11 cellular contexts compared by ENCODE assay signal in the genomic region with DNA sequence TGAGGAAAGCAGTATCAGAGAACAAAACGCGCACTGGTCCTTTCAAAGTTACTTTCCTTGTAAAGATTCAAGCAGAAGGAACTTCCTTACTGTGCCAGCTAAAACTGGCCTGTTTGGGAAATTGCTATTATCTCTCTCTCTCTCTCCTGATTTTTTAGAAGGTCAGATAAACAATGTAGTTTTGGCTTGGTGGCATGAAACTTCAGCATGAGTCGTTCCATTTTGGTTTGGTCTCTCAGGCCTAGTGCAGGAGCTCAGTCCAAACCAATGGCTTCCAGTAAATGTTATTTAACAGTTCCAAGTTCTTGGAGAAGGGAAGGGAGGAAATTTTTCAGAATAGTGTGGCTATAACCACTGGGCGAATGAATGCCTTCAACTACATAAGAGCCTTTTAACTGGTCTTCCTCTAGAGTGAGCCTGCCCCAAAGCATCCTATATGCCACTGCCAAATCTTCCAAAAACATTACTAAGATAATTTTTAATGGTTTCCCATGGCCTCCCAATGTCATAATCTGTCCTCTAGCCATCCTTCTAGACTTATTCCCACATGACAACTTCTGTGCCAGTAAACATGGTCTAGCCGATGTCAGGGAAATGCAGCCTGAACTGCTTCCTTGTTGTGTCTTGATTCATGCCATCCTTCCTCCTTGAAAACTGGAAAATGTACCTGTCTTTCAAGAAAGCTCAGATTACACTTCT. TPM values are rescaled to one million over a fixed set of nuclear protein-coding genes. Genes with fewer than 3 reads are reported as not detected.
DNase-seq lines count a peak whose midpoint lies in the region; ATAC-seq and TF ChIP-seq lines count a peak whose summit lies in the region.
"Had no signal": no experiment of that assay in that cellular context is flagged by ENCODE, and none has a peak within 500 bp of the region (broad histone marks: within the 10 kb centered on the region; RNA-seq: fewer than 3 reads in every experiment).

No MANE protein-coding gene starts in this region.

- peak overlapping the region; percentile 59 for H2AFZ ChIP-seq in smooth muscle cell (ENCODE audit: low read depth)

- H3K79me2 ChIP-seq in smooth muscle cell (ENCODE audit: low read depth) = no peaks in the 10 kb centered on the region

- H3K36me3 ChIP-seq in heart right ventricle (no peaks in the 10 kb centered on the region), smooth muscle cell (ENCODE audit: low read depth) (no peaks in the 10 kb centered on the region)

- DNase-seq in ELR (ENCODE audit: low read depth) (peak; percentile 63), heart right ventricle (no peak), smooth muscle cell (lab: John Stamatoyannopoulos, UW; ENCODE audit: unreplicated experiment) (no peak), hypothalamus (lab: John Stamatoyannopoulos, UW) (no peak), pons (ENCODE audit: low spot score) (no peak)
- no peak for DNase-seq in activated naive CD8-positive, alpha-beta T cell treated with anti-CD3 and anti-CD28 coated beads for 36 hours
- DNase-seq: activated T-cell treated with anti-CD3 and anti-CD28 coated beads, Interleukin-2, amount 50 U/mL, for 48 hours; foreskin keratinocyte; stimulated activated CD8-positive, alpha-beta memory T cell treated with anti-CD3 and anti-CD28 coated beads, Interleukin-4, amount 100 ng/mL, for 48 hours had no signal

- TF ChIP-seq CTCF in heart right ventricle (IDR thresholded peaks at IDR 0.05) = no peak
- no peak for TF ChIP-seq CTCF in smooth muscle cell (IDR thresholded peaks at IDR 0.05; ENCODE audit: borderline replicate concordance, insufficient read depth, poor library complexity, severe bottlenecking)

- peak overlapping the region; percentile 53 for H3K27ac Mint-ChIP-seq in activated naive CD8-positive, alpha-beta T cell treated with anti-CD3 and anti-CD28 coated beads for 36 hours

- peaks cover 57% of the 10 kb centered on the region for H3K4me1 Mint-ChIP-seq in activated naive CD8-positive, alpha-beta T cell treated with anti-CD3 and anti-CD28 coated beads for 36 hours

- H3K9me3 ChIP-seq in heart right ventricle (peaks cover 0 to 8% (median 0%) of the 10 kb centered on the region in 11 donors), smooth muscle cell (replicated peaks; ENCODE audit: low read depth) (no peaks in the 10 kb centered on the region)

- H3K4me3 Mint-ChIP-seq in activated naive CD8-positive, alpha-beta T cell treated with anti-CD3 and anti-CD28 coated beads for 36 hours = peak overlapping the region; percentile 11

- H3K36me3 Mint-ChIP-seq in activated naive CD8-positive, alpha-beta T cell treated with anti-CD3 and anti-CD28 coated beads for 36 hours = peaks cover 2% of the 10 kb centered on the region

- H3K27me3 ChIP-seq in heart right ventricle (no peaks in the 10 kb centered on the region), smooth muscle cell (ENCODE audit: low read depth) (no peaks in the 10 kb centered on the region)
- H3K27me3 ChIP-seq: foreskin keratinocyte had no signal

- peak overlapping the region; percentile 27 for H3K4me2 ChIP-seq in smooth muscle cell

- 58% methylated on average over 5 of the region's 5 CpGs for WGBS in heart right ventricle, 2 donors
- 72% methylated on average over 5 of the region's 5 CpGs for WGBS in smooth muscle cell (ENCODE audit: low lambda C conversion rate)

- no peak overlapping the region for H3K9ac ChIP-seq in smooth muscle cell (ENCODE audit: low read depth)

- intact Hi-C loops in heart right ventricle (cut with DNase I) = no loop called here

- peak overlapping the region; percentile 9 to 83 (median 65) for H3K27ac ChIP-seq in heart right ventricle
- peak overlapping the region; percentile 63 for H3K27ac ChIP-seq in smooth muscle cell (ENCODE audit: low read depth)
- H3K27ac ChIP-seq: foreskin keratinocyte had no signal

- no peak overlapping the region for H3K4me3 ChIP-seq in heart right ventricle
- no peak overlapping the region for H3K4me3 ChIP-seq in smooth muscle cell

- H4K20me1 ChIP-seq in smooth muscle cell (ENCODE audit: low read depth) = no peaks in the 10 kb centered on the region

- H3K9me3 Mint-ChIP-seq in activated naive CD8-positive, alpha-beta T cell treated with anti-CD3 and anti-CD28 coated beads for 36 hours = peaks cover 10% of the 10 kb centered on the region

- peaks cover 0 to 29% (median 22%) of the 10 kb centered on the region in 9 donors for H3K4me1 ChIP-seq in heart right ventricle
- H3K4me1 ChIP-seq in smooth muscle cell (ENCODE audit: low read depth) = peaks cover 10% of the 10 kb centered on the region
- H3K4me1 ChIP-seq: foreskin keratinocyte had no signal

- ATAC-seq in heart right ventricle (peak; percentile 61 to 86 (median 80)), GM19452 (IDR thresholded peaks at IDR 0.05; ENCODE audit: unreplicated experiment) (no peak), GM18873 (IDR thresholded peaks at IDR 0.05; ENCODE audit: low FRiP score, unreplicated experiment) (no peak)
- ATAC-seq: foreskin keratinocyte had no signal

- no peaks in the 10 kb centered on the region for H3K27me3 Mint-ChIP-seq in activated naive CD8-positive, alpha-beta T cell treated with anti-CD3 and anti-CD28 coated beads for 36 hours

- H3F3A ChIP-seq in smooth muscle cell (ENCODE audit: low read depth) = peaks cover 6% of the 10 kb centered on the region

RNA-seq across cellular contexts. Expression of gene SNX9, which starts 9.1 kb away (rescaled TPM):
- 10 to 100 TPM; 63.4 to 64.4 TPM for total RNA-seq in activated naive CD8-positive, alpha-beta T cell treated with anti-CD3 and anti-CD28 coated beads for 36 hours
- total RNA-seq in heart right ventricle (10 to 100 TPM; 27.9 to 39.7 (median 31.6) TPM), smooth muscle cell (29.0 and 34.8 TPM in 2 replicates)
- polyA plus RNA-seq in heart right ventricle (10 to 100 TPM; 18.8 to 20.9 TPM), smooth muscle cell (27.6 and 28.9 TPM in 2 replicates)

Comparison
In these comparisons a context has a peak if more than half of its experiments do, and no peak if none do; other contexts are left out.
1. ATAC-seq: peak in heart right ventricle (8 of 8); none in GM19452 (single experiment) and GM18873 (single experiment).